In the genomic region with DNA sequence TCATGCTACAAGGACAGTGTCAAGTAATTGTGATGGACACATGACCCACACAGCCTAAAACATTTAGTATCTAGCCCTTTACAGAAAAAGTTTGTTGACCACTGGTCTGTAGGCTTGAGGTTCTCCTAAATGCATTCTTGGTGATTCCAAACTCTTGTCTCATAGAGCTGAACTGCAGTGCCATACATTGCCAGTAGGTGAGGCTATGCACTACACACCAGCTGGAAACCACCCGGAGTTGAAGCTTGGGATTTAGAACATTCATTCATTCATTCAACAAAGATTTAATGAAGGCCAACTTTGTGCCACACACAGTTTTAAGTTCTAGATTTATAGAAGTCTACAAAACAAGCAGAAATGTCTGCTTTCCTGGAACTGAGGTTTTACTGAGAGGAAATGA, we compare ENCODE assay signal across 1 cellular context.
TF ChIP-seq lines count a peak whose summit lies in the region.

No MANE protein-coding gene starts in this region.

TF ChIP-seq in SK-N-SH, 30 proteins besides CTCF, POLR2A, EP300 and RAD21 (continued from another document):
- TF ChIP-seq, protein P1, sequence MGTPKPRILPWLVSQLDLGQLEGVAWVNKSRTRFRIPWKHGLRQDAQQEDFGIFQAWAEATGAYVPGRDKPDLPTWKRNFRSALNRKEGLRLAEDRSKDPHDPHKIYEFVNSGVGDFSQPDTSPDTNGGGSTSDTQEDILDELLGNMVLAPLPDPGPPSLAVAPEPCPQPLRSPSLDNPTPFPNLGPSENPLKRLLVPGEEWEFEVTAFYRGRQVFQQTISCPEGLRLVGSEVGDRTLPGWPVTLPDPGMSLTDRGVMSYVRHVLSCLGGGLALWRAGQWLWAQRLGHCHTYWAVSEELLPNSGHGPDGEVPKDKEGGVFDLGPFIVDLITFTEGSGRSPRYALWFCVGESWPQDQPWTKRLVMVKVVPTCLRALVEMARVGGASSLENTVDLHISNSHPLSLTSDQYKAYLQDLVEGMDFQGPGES (IDR thresholded peaks at IDR 0.05; ENCODE audit: low read depth, low read length) = no peak
- TF ChIP-seq RCOR1 (IDR thresholded peaks at IDR 0.05; ENCODE audit: low read length) (no peak), FOXM1 (IDR thresholded peaks at IDR 0.05; ENCODE audit: low read depth) (no peak), NFIC (IDR thresholded peaks at IDR 0.05; ENCODE audit: borderline replicate concordance) (no peak)
